1 cellular context compared by ENCODE assay signal in the genomic region with DNA sequence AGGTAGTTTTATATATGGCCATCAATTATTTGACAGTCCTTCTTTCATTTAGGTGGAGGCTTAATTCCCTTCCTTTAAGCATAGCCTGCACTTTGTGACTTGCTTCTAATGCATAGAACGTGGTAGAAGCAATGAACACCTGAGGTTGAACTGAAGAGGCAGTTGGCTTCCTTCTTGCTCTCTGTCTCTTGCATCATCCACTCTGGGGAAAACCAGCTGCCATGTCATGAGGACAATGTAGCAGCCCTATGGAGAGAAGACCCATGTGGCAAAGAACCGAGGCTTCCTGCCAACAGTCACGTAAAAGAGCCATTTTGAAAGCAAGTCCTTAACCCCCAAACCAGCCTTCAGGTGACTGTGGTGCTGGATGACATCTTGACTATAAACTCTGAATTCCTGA.
TF ChIP-seq lines count a peak whose summit lies in the region.

No MANE protein-coding gene starts in this region.

TF ChIP-seq in HepG2, 621 proteins besides CTCF, POLR2A, EP300 and RAD21 (continued from another document):
- TF ChIP-seq, protein P1, sequence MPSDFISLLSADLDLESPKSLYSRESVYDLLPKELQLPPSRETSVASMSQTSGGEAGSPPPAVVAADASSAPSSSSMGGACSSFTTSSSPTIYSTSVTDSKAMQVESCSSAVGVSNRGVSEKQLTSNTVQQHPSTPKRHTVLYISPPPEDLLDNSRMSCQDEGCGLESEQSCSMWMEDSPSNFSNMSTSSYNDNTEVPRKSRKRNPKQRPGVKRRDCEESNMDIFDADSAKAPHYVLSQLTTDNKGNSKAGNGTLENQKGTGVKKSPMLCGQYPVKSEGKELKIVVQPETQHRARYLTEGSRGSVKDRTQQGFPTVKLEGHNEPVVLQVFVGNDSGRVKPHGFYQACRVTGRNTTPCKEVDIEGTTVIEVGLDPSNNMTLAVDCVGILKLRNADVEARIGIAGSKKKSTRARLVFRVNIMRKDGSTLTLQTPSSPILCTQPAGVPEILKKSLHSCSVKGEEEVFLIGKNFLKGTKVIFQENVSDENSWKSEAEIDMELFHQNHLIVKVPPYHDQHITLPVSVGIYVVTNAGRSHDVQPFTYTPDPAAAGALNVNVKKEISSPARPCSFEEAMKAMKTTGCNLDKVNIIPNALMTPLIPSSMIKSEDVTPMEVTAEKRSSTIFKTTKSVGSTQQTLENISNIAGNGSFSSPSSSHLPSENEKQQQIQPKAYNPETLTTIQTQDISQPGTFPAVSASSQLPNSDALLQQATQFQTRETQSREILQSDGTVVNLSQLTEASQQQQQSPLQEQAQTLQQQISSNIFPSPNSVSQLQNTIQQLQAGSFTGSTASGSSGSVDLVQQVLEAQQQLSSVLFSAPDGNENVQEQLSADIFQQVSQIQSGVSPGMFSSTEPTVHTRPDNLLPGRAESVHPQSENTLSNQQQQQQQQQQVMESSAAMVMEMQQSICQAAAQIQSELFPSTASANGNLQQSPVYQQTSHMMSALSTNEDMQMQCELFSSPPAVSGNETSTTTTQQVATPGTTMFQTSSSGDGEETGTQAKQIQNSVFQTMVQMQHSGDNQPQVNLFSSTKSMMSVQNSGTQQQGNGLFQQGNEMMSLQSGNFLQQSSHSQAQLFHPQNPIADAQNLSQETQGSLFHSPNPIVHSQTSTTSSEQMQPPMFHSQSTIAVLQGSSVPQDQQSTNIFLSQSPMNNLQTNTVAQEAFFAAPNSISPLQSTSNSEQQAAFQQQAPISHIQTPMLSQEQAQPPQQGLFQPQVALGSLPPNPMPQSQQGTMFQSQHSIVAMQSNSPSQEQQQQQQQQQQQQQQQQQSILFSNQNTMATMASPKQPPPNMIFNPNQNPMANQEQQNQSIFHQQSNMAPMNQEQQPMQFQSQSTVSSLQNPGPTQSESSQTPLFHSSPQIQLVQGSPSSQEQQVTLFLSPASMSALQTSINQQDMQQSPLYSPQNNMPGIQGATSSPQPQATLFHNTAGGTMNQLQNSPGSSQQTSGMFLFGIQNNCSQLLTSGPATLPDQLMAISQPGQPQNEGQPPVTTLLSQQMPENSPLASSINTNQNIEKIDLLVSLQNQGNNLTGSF (CRISPR knock-in tag; IDR thresholded peaks at IDR 0.05) = no peak
- no peak for TF ChIP-seq ZBTB34 (CRISPR knock-in tag; IDR thresholded peaks at IDR 0.05)
- peak; percentile 52; the same call in 1 of the 2 replicates for TF ChIP-seq CEBPB (IDR thresholded peaks at IDR 0.05; ENCODE audit: borderline replicate concordance, low read depth, low read length)
- TF ChIP-seq, protein P2, sequence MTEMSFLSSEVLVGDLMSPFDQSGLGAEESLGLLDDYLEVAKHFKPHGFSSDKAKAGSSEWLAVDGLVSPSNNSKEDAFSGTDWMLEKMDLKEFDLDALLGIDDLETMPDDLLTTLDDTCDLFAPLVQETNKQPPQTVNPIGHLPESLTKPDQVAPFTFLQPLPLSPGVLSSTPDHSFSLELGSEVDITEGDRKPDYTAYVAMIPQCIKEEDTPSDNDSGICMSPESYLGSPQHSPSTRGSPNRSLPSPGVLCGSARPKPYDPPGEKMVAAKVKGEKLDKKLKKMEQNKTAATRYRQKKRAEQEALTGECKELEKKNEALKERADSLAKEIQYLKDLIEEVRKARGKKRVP (CRISPR knock-in tag; IDR thresholded peaks at IDR 0.05) = 0 out of 4 replicates have a peak, but pooled peaks of 1 of the 2 experiments have one; percentile 34
